Comparison of ENCODE assay signal across 2 cellular contexts in genomic region chr2:151027147-151027546, GRCh38.
TF ChIP-seq lines count a peak whose summit lies in the region.

No MANE protein-coding gene starts in this region.

TF ChIP-seq in IMR-90, 13 proteins besides CTCF, POLR2A, EP300 and RAD21:
- TF ChIP-seq CHD1 (IDR thresholded peaks at IDR 0.05; ENCODE audit: low read depth, low read length) (no peak), USF2 (IDR thresholded peaks at IDR 0.05; ENCODE audit: low read depth, low read length) (no peak), RCOR1 (IDR thresholded peaks at IDR 0.05; ENCODE audit: insufficient replicate concordance, low read length) (no peak), CEBPB (IDR thresholded peaks at IDR 0.05; ENCODE audit: low read depth, low read length) (no peak), MAFK (IDR thresholded peaks at IDR 0.05; ENCODE audit: low read depth, low read length) (no peak), MXI1 (IDR thresholded peaks at IDR 0.05; ENCODE audit: borderline replicate concordance, low read depth, low read length) (no peak), FOS (IDR thresholded peaks at IDR 0.05; ENCODE audit: low read depth, low read length) (no peak), MAZ (IDR thresholded peaks at IDR 0.05; ENCODE audit: borderline replicate concordance, low read depth, low read length) (no peak), ELK1 (IDR thresholded peaks at IDR 0.05; ENCODE audit: borderline replicate concordance, low read depth, low read length) (no peak), BHLHE40 (IDR thresholded peaks at IDR 0.05; ENCODE audit: low read depth, low read length) (no peak), NFE2L2 (IDR thresholded peaks at IDR 0.05; ENCODE audit: low read depth, low read length) (no peak), SMC3 (IDR thresholded peaks at IDR 0.05; ENCODE audit: low read depth, low read length) (no peak), RFX5 (IDR thresholded peaks at IDR 0.05; ENCODE audit: low read depth, low read length) (no peak)

TF ChIP-seq in H1, 55 proteins besides CTCF, POLR2A, EP300 and RAD21:
- TF ChIP-seq TAF1 (IDR thresholded peaks at IDR 0.05; ENCODE audit: low read depth, low read length) = no peak
- TF ChIP-seq ATF3 (IDR thresholded peaks at IDR 0.05; ENCODE audit: insufficient read depth, low read depth, low read length) = no peak
- TF ChIP-seq SP1 (IDR thresholded peaks at IDR 0.05; ENCODE audit: low read depth, low read length) = no peak
- no peak for TF ChIP-seq EGR1 (IDR thresholded peaks at IDR 0.05; ENCODE audit: borderline replicate concordance, low read depth, low read length)
- no peak for TF ChIP-seq SUZ12 (IDR thresholded peaks at IDR 0.05; ENCODE audit: low read length)
- TF ChIP-seq GTF2F1 (IDR thresholded peaks at IDR 0.05; ENCODE audit: borderline replicate concordance, low read depth, low read length) = no peak
- TF ChIP-seq PHF8 (conservative IDR thresholded peaks at IDR 0.05; ENCODE audit: low read depth, low read length) = no peak
- no peak for TF ChIP-seq KDM5A (IDR thresholded peaks at IDR 0.05; ENCODE audit: low read length)
- no peak for TF ChIP-seq EZH2 (IDR thresholded peaks at IDR 0.05; ENCODE audit: low read depth, low read length, severe bottlenecking)
- TF ChIP-seq CBX5 (IDR thresholded peaks at IDR 0.05; ENCODE audit: low read depth, low read length) = no peak
- TF ChIP-seq NRF1 (IDR thresholded peaks at IDR 0.05; ENCODE audit: low read depth, low read length) = no peak
- TF ChIP-seq BRCA1 (IDR thresholded peaks at IDR 0.05; ENCODE audit: low read depth, low read length) = no peak
- no peak for TF ChIP-seq CHD2 (IDR thresholded peaks at IDR 0.05; ENCODE audit: low read length)
- TF ChIP-seq JUND (IDR thresholded peaks at IDR 0.05; ENCODE audit: low read length) = no peak
- TF ChIP-seq POU5F1 (IDR thresholded peaks at IDR 0.05; ENCODE audit: low read depth, low read length) = no peak
- TF ChIP-seq KDM1A (IDR thresholded peaks at IDR 0.05; ENCODE audit: borderline replicate concordance, low read length) = no peak
- TF ChIP-seq CREB1 (IDR thresholded peaks at IDR 0.05) = no peak
- no peak for TF ChIP-seq FOSL1 (IDR thresholded peaks at IDR 0.05; ENCODE audit: insufficient read depth, low read depth, low read length)
